ENCODE assay signal across 22 cellular contexts in the genomic region with DNA sequence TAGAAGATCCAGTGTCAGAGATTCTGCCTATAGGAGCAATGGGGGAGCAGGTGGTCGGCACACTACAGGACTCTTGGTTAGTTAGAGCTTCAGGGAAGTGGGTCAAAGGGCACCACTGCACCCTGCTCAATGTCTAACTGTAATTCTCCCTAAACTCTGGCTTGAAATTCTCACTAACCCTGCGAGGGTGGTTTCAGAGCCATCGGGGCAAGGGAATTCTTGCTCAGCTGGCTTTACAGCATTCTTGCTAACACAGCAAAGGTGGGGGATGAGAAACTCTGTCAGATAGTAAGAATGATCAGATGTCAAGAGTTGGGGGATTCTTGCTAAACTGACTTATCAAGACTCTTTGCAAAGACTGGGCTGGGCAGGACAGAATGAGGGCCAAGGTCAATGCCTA. TPM values are rescaled to one million over a fixed set of nuclear protein-coding genes. Genes with fewer than 3 reads are reported as not detected.
DNase-seq lines count a peak whose midpoint lies in the region; ATAC-seq and TF ChIP-seq lines count a peak whose summit lies in the region.
"Had no signal": no experiment of that assay in that cellular context is flagged by ENCODE, and none has a peak within 500 bp of the region (broad histone marks: within the 10 kb centered on the region; RNA-seq: fewer than 3 reads in every experiment).

No MANE protein-coding gene starts in this region.

- H3K18ac ChIP-seq in mesendoderm (ENCODE audit: low read length): no peak overlapping the region
- H3K18ac ChIP-seq in trophoblast cell (ENCODE audit: low read length): peak overlapping the region; percentile 29

- H4K8ac ChIP-seq in mesendoderm (ENCODE audit: low read depth, low read length): no peak overlapping the region
- no peak overlapping the region for H4K8ac ChIP-seq in trophoblast cell (ENCODE audit: low read depth, low read length)

- no peak overlapping the region for H3K56ac ChIP-seq in mesendoderm (ENCODE audit: low read length)

- H4K91ac ChIP-seq in trophoblast cell (ENCODE audit: low read depth, low read length): peak overlapping the region; percentile 81

- H3K4ac ChIP-seq in mesendoderm (ENCODE audit: low read depth, low read length) (no peak overlapping the region), trophoblast cell (ENCODE audit: low read depth, low read length) (no peak overlapping the region)

- no peak overlapping the region for H4K12ac ChIP-seq in trophoblast cell (ENCODE audit: low read depth, low read length)

- WGBS in mesendoderm (ENCODE audit: extremely low coverage, insufficient coverage, low lambda C conversion rate): no CpG with 5 or more reads among the region's 3 CpGs
- no CpG with 5 or more reads among the region's 3 CpGs for WGBS in trophoblast cell (ENCODE audit: extremely low coverage, insufficient coverage, insufficient read length)

- H3K27me3 ChIP-seq in mesendoderm (ENCODE audit: insufficient read depth, low read length, poor library complexity) (no peaks in the 10 kb centered on the region), trophoblast cell (ENCODE audit: insufficient read depth, low read length) (no peaks in the 10 kb centered on the region)
- H3K27me3 ChIP-seq: BLaER1 treated with 17β-estradiol and CSF1 and Interleukin-3, amounts not matched to agents 10 nM and 100 nM had no signal

- H3K27ac ChIP-seq in mesendoderm (ENCODE audit: low read depth, low read length) (no peak overlapping the region), trophoblast cell (ENCODE audit: low read depth, low read length) (peak overlapping the region; percentile 85)
- H3K27ac ChIP-seq: 22Rv1; A549; BLaER1 treated with 17β-estradiol and CSF1 and Interleukin-3, amounts not matched to agents 10 nM and 100 nM; C4-2B had no signal

- no peak overlapping the region for H3K4me3 ChIP-seq in epithelial cell of esophagus (ENCODE audit: low read length)
- H3K4me3 ChIP-seq in mesendoderm (ENCODE audit: low read length): no peak overlapping the region
- no peak overlapping the region for H3K4me3 ChIP-seq in trophoblast cell (ENCODE audit: low read depth, low read length)
- H3K4me3 ChIP-seq: A549; BLaER1 treated with 17β-estradiol and CSF1 and Interleukin-3, amounts not matched to agents 10 nM and 100 nM had no signal

- H3K36me3 ChIP-seq in mesendoderm (ENCODE audit: control insufficient read depth, insufficient read depth, low read length) (no peaks in the 10 kb centered on the region), trophoblast cell (ENCODE audit: control insufficient read depth in 1 of 2, insufficient read depth in 2 of 2, low read length in 2 of 2) (no peaks in the 10 kb centered on the region)

- no peak overlapping the region for H2AK5ac ChIP-seq in mesendoderm (ENCODE audit: low read length)
- no peak overlapping the region for H2AK5ac ChIP-seq in trophoblast cell (ENCODE audit: low read length)

- peaks cover 26% of the 10 kb centered on the region for H3K9me3 ChIP-seq in trophoblast cell (ENCODE audit: insufficient read depth, low read depth, low read length)

- H3K23ac ChIP-seq in mesendoderm (ENCODE audit: low read length) (no peak overlapping the region), trophoblast cell (ENCODE audit: low read length) (no peak overlapping the region)

- DNase-seq in ELF-1 (ENCODE audit: low read depth, low spot score) (peak; percentile 76), epithelial cell of esophagus (ENCODE audit: low read depth) (peak; percentile 11), mesendoderm (peak; percentile 23), trophoblast cell (peak; percentile 77 to 91), COR-L47 (lab: John Stamatoyannopoulos, UW) (no peak)
- DNase-seq: AML-193; CD4-positive, alpha-beta T cell; CD8-positive, alpha-beta T cell; DMS 273 treated with DMSO at 0.1 percent for 48 hours; DMS153; DMS53; DMS79; DND-41; EL; GF-D8 had no signal

- no peaks in the 10 kb centered on the region for H3K4me1 ChIP-seq in mesendoderm (ENCODE audit: control insufficient read depth, low read depth, low read length)
- peaks cover 19 to 21% of the 10 kb centered on the region in 2 experiments for H3K4me1 ChIP-seq in trophoblast cell (ENCODE audit: control insufficient read depth in 1 of 2, insufficient read depth in 2 of 2, low read length in 2 of 2)
- H3K4me1 ChIP-seq: A549; BLaER1 treated with 17β-estradiol and CSF1 and Interleukin-3, amounts not matched to agents 10 nM and 100 nM had no signal

- H3K79me1 ChIP-seq in mesendoderm (ENCODE audit: low read length): no peaks in the 10 kb centered on the region
- H3K79me1 ChIP-seq in trophoblast cell (ENCODE audit: low read length): peaks cover 11% of the 10 kb centered on the region

- H2BK120ac ChIP-seq in mesendoderm (ENCODE audit: low read depth, low read length) (no peak overlapping the region), trophoblast cell (ENCODE audit: insufficient read depth, low read length, poor library complexity) (peak overlapping the region; percentile 72)

- H2AFZ ChIP-seq in trophoblast cell (ENCODE audit: insufficient read depth, low read length, poor library complexity): no peak overlapping the region

- H2BK12ac ChIP-seq in trophoblast cell (ENCODE audit: low read length): peak overlapping the region; percentile 54

- H3K14ac ChIP-seq in trophoblast cell (ENCODE audit: low read length): peak overlapping the region; percentile 29

- ATAC-seq in HG02623 (IDR thresholded peaks at IDR 0.05; ENCODE audit: unreplicated experiment): no peak
- ATAC-seq in GM21619 (IDR thresholded peaks at IDR 0.05; ENCODE audit: unreplicated experiment): no peak
- ATAC-seq in HG02973 (IDR thresholded peaks at IDR 0.05; ENCODE audit: unreplicated experiment): no peak
- ATAC-seq: A549; CD8-positive, alpha-beta T cell had no signal

- no peak overlapping the region for H4K5ac ChIP-seq in mesendoderm (ENCODE audit: low read length)

- H2BK5ac ChIP-seq in mesendoderm (ENCODE audit: low read length) (no peak overlapping the region), trophoblast cell (ENCODE audit: low read depth, low read length, poor library complexity) (peak overlapping the region; percentile 69)

- H3K4me2 ChIP-seq in mesendoderm (ENCODE audit: low read length) (no peak overlapping the region), trophoblast cell (ENCODE audit: low read length) (peak overlapping the region; percentile 47)
- H3K4me2 ChIP-seq: A549; BLaER1 treated with 17β-estradiol and CSF1 and Interleukin-3, amounts not matched to agents 10 nM and 100 nM had no signal

- no peak overlapping the region for H2BK15ac ChIP-seq in mesendoderm (replicated peaks; ENCODE audit: low read depth)

- H3K79me2 ChIP-seq in mesendoderm (ENCODE audit: control insufficient read depth, insufficient read depth, low read length) (no peaks in the 10 kb centered on the region), trophoblast cell (ENCODE audit: control insufficient read depth, insufficient read depth, low read length, poor library complexity) (peaks cover 2% of the 10 kb centered on the region)

- H3K9ac ChIP-seq in mesendoderm (ENCODE audit: low read length) (no peak overlapping the region), trophoblast cell (ENCODE audit: low read length) (no peak overlapping the region)
- H3K9ac ChIP-seq: BLaER1 treated with 17β-estradiol and CSF1 and Interleukin-3, amounts not matched to agents 10 nM and 100 nM had no signal

- no peak for TF ChIP-seq CTCF in epithelial cell of esophagus (IDR thresholded peaks at IDR 0.05; ENCODE audit: insufficient read depth, low read depth, low read length, missing control alignments)

RNA-seq across cellular contexts. Expression of a gene that starts 4.7 kb away (rescaled TPM):
- 2.7 TPM for polyA plus RNA-seq in mesendoderm (2013, experiment 1 of 2)
- polyA plus RNA-seq in mesendoderm (2013, experiment 2 of 2): 2.8 TPM
- 3.5 TPM in 2 replicates for polyA plus RNA-seq in trophoblast cell (2013)

RNA-seq across cellular contexts. Expression of a gene that starts 31.8 kb away (rescaled TPM):
- polyA plus RNA-seq in mesendoderm (2013, experiment 1 of 2): 1.4 TPM
- polyA plus RNA-seq in mesendoderm (2013, experiment 2 of 2): 1.5 TPM
- 2.3 and 2.7 TPM in 2 replicates for polyA plus RNA-seq in trophoblast cell (2013)
